11 cellular contexts compared by ENCODE assay signal in the genomic region with DNA sequence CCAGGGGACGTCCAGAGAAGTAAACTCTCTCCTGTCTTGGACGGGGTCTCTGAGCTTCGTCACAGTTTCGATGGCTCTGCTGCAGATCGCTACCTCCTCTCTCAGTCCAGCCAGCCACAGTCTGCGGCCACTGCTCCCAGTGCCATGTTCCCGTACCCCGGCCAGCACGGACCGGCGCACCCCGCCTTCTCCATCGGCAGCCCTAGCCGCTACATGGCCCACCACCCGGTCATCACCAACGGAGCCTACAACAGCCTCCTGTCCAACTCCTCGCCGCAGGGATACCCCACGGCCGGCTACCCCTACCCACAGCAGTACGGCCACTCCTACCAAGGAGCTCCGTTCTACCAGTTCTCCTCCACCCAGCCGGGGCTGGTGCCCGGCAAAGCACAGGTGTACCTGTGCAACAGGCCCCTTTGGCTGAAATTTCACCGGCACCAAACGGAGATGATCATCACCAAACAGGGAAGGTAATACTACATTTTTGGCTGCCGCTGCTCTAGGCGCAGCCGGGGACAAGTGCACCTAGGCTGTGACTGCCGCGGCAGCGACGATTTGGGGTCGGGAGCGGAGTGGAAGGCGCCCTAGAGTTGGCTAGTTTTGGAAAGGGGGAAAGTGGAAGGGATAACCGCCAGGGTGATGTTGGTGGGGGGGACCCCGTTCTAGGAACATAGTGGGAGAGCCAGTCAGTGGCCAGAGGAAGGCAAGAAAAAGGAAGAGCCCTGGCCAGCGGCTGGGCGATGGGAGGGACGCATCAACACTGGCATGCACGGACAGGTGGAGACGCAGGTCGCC. TPM values are rescaled to one million over a fixed set of nuclear protein-coding genes. Genes with fewer than 3 reads are reported as not detected.
DNase-seq lines count a peak whose midpoint lies in the region; ATAC-seq and TF ChIP-seq lines count a peak whose summit lies in the region.
"Had no signal": no experiment of that assay in that cellular context is flagged by ENCODE, and none has a peak within 500 bp of the region (broad histone marks: within the 10 kb centered on the region; RNA-seq: fewer than 3 reads in every experiment).

No MANE protein-coding gene starts in this region.

- H3K9me3 ChIP-seq in H9 (ENCODE audit: control insufficient read depth, low read depth, low read length), result no peaks in the 10 kb centered on the region
- H3K9me3 ChIP-seq: stomach had no signal

- H3K27ac ChIP-seq in H9 (ENCODE audit: insufficient read length, low read depth, low read length), result no peak overlapping the region
- H3K27ac ChIP-seq: stomach had no signal

- H3K4me3 Mint-ChIP-seq in H9 (peak overlapping the region in 1 of 2 experiments; percentile 78; a peak in 4 of 5 replicates), nephron progenitor cell (no peak overlapping the region)
- H3K4me3 Mint-ChIP-seq in activated naive CD8-positive, alpha-beta T cell treated with anti-CD3 and anti-CD28 coated beads, Interleukin-2, amount 10 ng/mL, durations not matched to agents 7 days and 5 days, result peak overlapping the region; percentile 64

- H3K4me1 Mint-ChIP-seq in H9, result peaks cover 46 to 65% of the 10 kb centered on the region in 2 experiments
- H3K4me1 Mint-ChIP-seq in activated naive CD8-positive, alpha-beta T cell treated with anti-CD3 and anti-CD28 coated beads, Interleukin-2, amount 10 ng/mL, durations not matched to agents 7 days and 5 days, result peaks cover 53% of the 10 kb centered on the region
- H3K4me1 Mint-ChIP-seq in nephron progenitor cell, result peaks cover 38% of the 10 kb centered on the region

- H3K18ac ChIP-seq in H9 (ENCODE audit: insufficient read length, low read depth, low read length), result no peak overlapping the region

- H3K9me3 Mint-ChIP-seq in H9 (peaks cover 3 to 6% of the 10 kb centered on the region in 2 experiments; a peak in 2 of 5 replicates), nephron progenitor cell (peaks cover 3% of the 10 kb centered on the region)
- H3K9me3 Mint-ChIP-seq in activated naive CD8-positive, alpha-beta T cell treated with anti-CD3 and anti-CD28 coated beads, Interleukin-2, amount 10 ng/mL, durations not matched to agents 7 days and 5 days, result no peaks in the 10 kb centered on the region

- peak; percentile 17 for ATAC-seq in activated naive CD8-positive, alpha-beta T cell treated with anti-CD3 and anti-CD28 coated beads, Interleukin-2, amount 10 ng/mL, durations not matched to agents 7 days and 5 days (ENCODE audit: low read depth)
- ATAC-seq in HG03139 (IDR thresholded peaks at IDR 0.05; ENCODE audit: unreplicated experiment), result no peak
- ATAC-seq: left cardiac atrium had no signal

- H2AK5ac ChIP-seq in H9 (ENCODE audit: insufficient read length, low read length), result no peak overlapping the region

- no peak for TF ChIP-seq CTCF in H9 (conservative IDR thresholded peaks at IDR 0.05)
- no peak for TF ChIP-seq CTCF in nephron progenitor cell (IDR thresholded peaks at IDR 0.05)

- H2BK12ac ChIP-seq in H9 (ENCODE audit: insufficient read length, low read depth, low read length), result no peak overlapping the region

- H3K9ac ChIP-seq in H9 (ENCODE audit: extremely low read depth, insufficient read length, low read length), result no peak overlapping the region

- H3K56ac ChIP-seq in H9 (ENCODE audit: insufficient read length, low read depth, low read length), result no peak overlapping the region

- H2BK20ac ChIP-seq in H9 (ENCODE audit: low read depth, low read length, poor library complexity, severe bottlenecking), result no peak overlapping the region

- no peak overlapping the region for H4K91ac ChIP-seq in H9 (ENCODE audit: insufficient read length, low read depth, low read length)

- H3K79me1 ChIP-seq in H9 (ENCODE audit: insufficient read depth, low read depth, low read length, poor library complexity, severe bottlenecking), result no peaks in the 10 kb centered on the region

- H3K79me2 ChIP-seq in H9 (ENCODE audit: insufficient read depth, low read length), result no peaks in the 10 kb centered on the region

- H3K14ac ChIP-seq in H9 (ENCODE audit: insufficient read depth, low read length), result no peak overlapping the region

- H3K4me1 ChIP-seq in H9 (ENCODE audit: insufficient read depth, low read length), result peaks cover 5% of the 10 kb centered on the region; the same call in 1 of the 2 replicates

- H3K27me3 ChIP-seq in H9 (ENCODE audit: insufficient read depth, low read length), result peaks cover 75% of the 10 kb centered on the region

- peaks cover 98% of the 10 kb centered on the region for H3K27me3 Mint-ChIP-seq in H9 (ENCODE audit: low read depth)
- peaks cover 76% of the 10 kb centered on the region for H3K27me3 Mint-ChIP-seq in activated naive CD8-positive, alpha-beta T cell treated with anti-CD3 and anti-CD28 coated beads, Interleukin-2, amount 10 ng/mL, durations not matched to agents 7 days and 5 days
- H3K27me3 Mint-ChIP-seq in nephron progenitor cell (ENCODE audit: low read depth, poor library complexity), result peaks cover 99% of the 10 kb centered on the region

- no peak overlapping the region for H4K5ac ChIP-seq in H9 (ENCODE audit: insufficient read length, low read depth, low read length)

- H2BK15ac ChIP-seq in H9 (ENCODE audit: low read depth, low read length), result no peak overlapping the region

- no peaks in the 10 kb centered on the region for H4K20me1 ChIP-seq in H9 (ENCODE audit: control insufficient read depth, insufficient read depth, insufficient read length)

- POLR2A ChIA-PET in activated naive CD8-positive, alpha-beta T cell treated with anti-CD3 and anti-CD28 coated beads, Interleukin-2, amount 10 ng/mL, durations not matched to agents 7 days and 5 days (lab: Charles Lee), result interaction anchor here (0.8 kb wide), 1 partner anchor 29 kb away, joined by 3 read pairs; no protein-coding TSS in a partner anchor

- in situ Hi-C loops in ACHN (cut with HindIII; ENCODE audit: low pct_ligation_motif_present, low pct_unique_long_range_greater_than_20kb, low sequenced_read_pairs), result no loop called here

- no peak overlapping the region for H4K8ac ChIP-seq in H9 (replicated peaks; ENCODE audit: insufficient read length, low read depth, low read length)

- H3K23ac ChIP-seq in H9 (ENCODE audit: insufficient read length, low read depth, low read length), result no peak overlapping the region

- WGBS in H9 (ENCODE audit: extremely low coverage, insufficient read length, low lambda C conversion rate), result no CpG with 5 or more reads among the region's 44 CpGs

- no peak overlapping the region for H2BK5ac ChIP-seq in H9 (ENCODE audit: insufficient read length, low read length)

- H3K36me3 Mint-ChIP-seq in H9 (ENCODE audit: insufficient read depth in 1 of 3, low read depth in 3 of 3), result peaks cover 0 to 2% (median 0%) of the 10 kb centered on the region in 3 experiments; a peak in 1 of 7 replicates
- H3K36me3 Mint-ChIP-seq in activated naive CD8-positive, alpha-beta T cell treated with anti-CD3 and anti-CD28 coated beads, Interleukin-2, amount 10 ng/mL, durations not matched to agents 7 days and 5 days, result peaks cover 8% of the 10 kb centered on the region
- peaks cover 4% of the 10 kb centered on the region for H3K36me3 Mint-ChIP-seq in nephron progenitor cell (ENCODE audit: low read depth)

- H3K4me2 ChIP-seq in H9 (ENCODE audit: insufficient read depth, insufficient read length, low read length), result peak overlapping the region; percentile 89

- H3T11ph ChIP-seq in H9 (ENCODE audit: low read length), result no peak overlapping the region

- no peak overlapping the region for H3K4ac ChIP-seq in H9 (ENCODE audit: low read depth, low read length)

- peaks cover 11% of the 10 kb centered on the region for H3K23me2 ChIP-seq in H9 (ENCODE audit: insufficient read length, low read depth, low read length, poor library complexity, severe bottlenecking)

- no peak overlapping the region for H2BK120ac ChIP-seq in H9 (ENCODE audit: low read depth, low read length, poor library complexity, severe bottlenecking)

- H3K27ac Mint-ChIP-seq in H9 (no peak overlapping the region), nephron progenitor cell (no peak overlapping the region)
- H3K27ac Mint-ChIP-seq in activated naive CD8-positive, alpha-beta T cell treated with anti-CD3 and anti-CD28 coated beads, Interleukin-2, amount 10 ng/mL, durations not matched to agents 7 days and 5 days, result no peak overlapping the region

- DNase-seq in D341Med (ENCODE audit: low spot score), result peak; percentile 34
- DNase-seq in H9, result peak; percentile 43
- DNase-seq in activated naive CD8-positive, alpha-beta T cell treated with anti-CD3 and anti-CD28 coated beads, Interleukin-2, amount 10 ng/mL, durations not matched to agents 7 days and 5 days, result peak; percentile 53
- DNase-seq in nephron progenitor cell, result peak; percentile 32
- DNase-seq in stimulated activated naive CD4-positive, alpha-beta T cell treated with Interleukin-2 at 50 U/mL for 16 hours (lab: John Stamatoyannopoulos, UW), result no peak
- DNase-seq in ACHN, result no peak
- DNase-seq in GM19240 (ENCODE audit: insufficient read length, low spot score), result no peak
- DNase-seq: left cardiac atrium, SIG-M5, stomach had no signal

- no peak overlapping the region for H2AFZ ChIP-seq in H9 (ENCODE audit: low read length)

RNA-seq across cellular contexts. Expression of a gene that starts 0.7 kb away (rescaled TPM):
- total RNA-seq in H9 (2021), result 0.24 TPM in 1 of 2 replicates, not detected in the other
- total RNA-seq in activated naive CD8-positive, alpha-beta T cell treated with anti-CD3 and anti-CD28 coated beads, Interleukin-2, amount 10 ng/mL, durations not matched to agents 7 days and 5 days, result not detected
- total RNA-seq: left cardiac atrium, stomach had no signal

Comparison
In these comparisons a context has a peak if more than half of its experiments do, and no peak if none do; other contexts are left out.
1. DNase-seq: peak in D341Med (single experiment), H9 (single experiment), activated naive CD8-positive, alpha-beta T cell treated with anti-CD3 and anti-CD28 coated beads, Interleukin-2, amount 10 ng/mL, durations not matched to agents 7 days and 5 days (single experiment) and nephron progenitor cell (single experiment); none in stimulated activated naive CD4-positive, alpha-beta T cell treated with Interleukin-2 at 50 U/mL for 16 hours (single experiment), ACHN (single experiment) and GM19240 (single experiment).